ENCODE assay signal across 2 cellular contexts in genomic region chr11:66336234-66337102, GRCh38.
TF ChIP-seq lines count a peak whose summit lies in the region.

Gene RIN1 (minus strand): TSS chr11:66336434. CDS start chr11:66336402, 32 bp downstream.

TF ChIP-seq in WTC11, 78 proteins besides CTCF, POLR2A, EP300 and RAD21 (continues in another document):
- no peak for TF ChIP-seq ARID4B (CRISPR knock-in tag; IDR thresholded peaks at IDR 0.05; ENCODE audit: borderline replicate concordance)
- TF ChIP-seq RELA (CRISPR knock-in tag; IDR thresholded peaks at IDR 0.05; ENCODE audit: borderline replicate concordance): no peak
- TF ChIP-seq ZNF425 (CRISPR knock-in tag; conservative IDR thresholded peaks at IDR 0.05): no peak
- TF ChIP-seq MYBL2 (CRISPR knock-in tag; IDR thresholded peaks at IDR 0.05): no peak
- TF ChIP-seq SP1 (CRISPR knock-in tag; conservative IDR thresholded peaks at IDR 0.05): 0 out of 2 replicates have a peak, but pooled peaks have one; percentile 46
- no peak for TF ChIP-seq FOXP1 (CRISPR knock-in tag; IDR thresholded peaks at IDR 0.05; ENCODE audit: borderline replicate concordance)
- no peak for TF ChIP-seq ZBTB43 (CRISPR knock-in tag; IDR thresholded peaks at IDR 0.05)
- 0 out of 2 replicates have a peak, but pooled peaks have one; percentile 39 for TF ChIP-seq CREM (CRISPR knock-in tag; IDR thresholded peaks at IDR 0.05)
- no peak for TF ChIP-seq ATF3 (CRISPR knock-in tag; conservative IDR thresholded peaks at IDR 0.05)
- TF ChIP-seq GABPB1 (CRISPR knock-in tag; IDR thresholded peaks at IDR 0.05): peak; percentile 79
- TF ChIP-seq ELF4 (CRISPR knock-in tag; IDR thresholded peaks at IDR 0.05; ENCODE audit: low read depth): no peak
- TF ChIP-seq PRRX2 (CRISPR knock-in tag; IDR thresholded peaks at IDR 0.05): 0 out of 2 replicates have a peak, but pooled peaks have one; percentile 27
- TF ChIP-seq ZSCAN18 (CRISPR knock-in tag; IDR thresholded peaks at IDR 0.05): no peak
- no peak for TF ChIP-seq JUN (CRISPR knock-in tag; IDR thresholded peaks at IDR 0.05)

TF ChIP-seq in H1, 55 proteins besides CTCF, POLR2A, EP300 and RAD21 (continued from another document):
- no peak for TF ChIP-seq ATF2 (IDR thresholded peaks at IDR 0.05; ENCODE audit: low read length)
- no peak for TF ChIP-seq SP2 (IDR thresholded peaks at IDR 0.05; ENCODE audit: low read length)
- peak; percentile 57 for TF ChIP-seq CREB1 (IDR thresholded peaks at IDR 0.05)
- TF ChIP-seq JUN (IDR thresholded peaks at IDR 0.05; ENCODE audit: low read depth, low read length): 0 out of 2 replicates have a peak, but pooled peaks have one; percentile 40
- peak; percentile 14 for TF ChIP-seq SAP30 (IDR thresholded peaks at IDR 0.05; ENCODE audit: insufficient read depth, insufficient replicate concordance, low read length)
- no peak for TF ChIP-seq CHD2 (IDR thresholded peaks at IDR 0.05; ENCODE audit: low read length)
- no peak for TF ChIP-seq HDAC2 (IDR thresholded peaks at IDR 0.05; ENCODE audit: borderline replicate concordance in 1 of 2, low read depth in 2 of 2, low read length in 2 of 2)
- no peak for TF ChIP-seq SRF (IDR thresholded peaks at IDR 0.05; ENCODE audit: low read depth, low read length)
- peak; percentile 42; the same call in 1 of the 2 replicates for TF ChIP-seq EGR1 (IDR thresholded peaks at IDR 0.05; ENCODE audit: borderline replicate concordance, low read depth, low read length)
- no peak for TF ChIP-seq TBP (IDR thresholded peaks at IDR 0.05; ENCODE audit: low read depth, low read length)
- no peak for TF ChIP-seq KDM5A (IDR thresholded peaks at IDR 0.05; ENCODE audit: low read length)
- TF ChIP-seq KDM1A (IDR thresholded peaks at IDR 0.05; ENCODE audit: borderline replicate concordance, low read length): no peak
- no peak for TF ChIP-seq BRCA1 (IDR thresholded peaks at IDR 0.05; ENCODE audit: low read depth, low read length)
- 0 out of 2 replicates have a peak, but pooled peaks have one; percentile 3 for TF ChIP-seq TAF1 (IDR thresholded peaks at IDR 0.05; ENCODE audit: low read depth, low read length)
- TF ChIP-seq SIRT6 (IDR thresholded peaks at IDR 0.05; ENCODE audit: low read length): no peak
- TF ChIP-seq CHD7 (IDR thresholded peaks at IDR 0.05; ENCODE audit: insufficient replicate concordance, low read length): no peak
- TF ChIP-seq TEAD4 (IDR thresholded peaks at IDR 0.05; ENCODE audit: low read depth, low read length): no peak
- no peak for TF ChIP-seq CHD1 (IDR thresholded peaks at IDR 0.05; ENCODE audit: low read depth, low read length)
- TF ChIP-seq MAFK (IDR thresholded peaks at IDR 0.05; ENCODE audit: low read depth, low read length): no peak
- no peak for TF ChIP-seq RXRA (IDR thresholded peaks at IDR 0.05; ENCODE audit: insufficient read depth, low read depth, low read length)
- TF ChIP-seq RBBP5 (IDR thresholded peaks at IDR 0.05; ENCODE audit: borderline replicate concordance, low read depth, low read length): peak; percentile 30; the same call in 1 of the 2 replicates
- TF ChIP-seq CBX5 (IDR thresholded peaks at IDR 0.05; ENCODE audit: low read depth, low read length): no peak
- peak; percentile 56; the same call in 1 of the 2 replicates for TF ChIP-seq POLR2AphosphoS5 (IDR thresholded peaks at IDR 0.05; ENCODE audit: low read depth, low read length)
- TF ChIP-seq BACH1 (IDR thresholded peaks at IDR 0.05; ENCODE audit: low read length): no peak
- no peak for TF ChIP-seq ZNF274 (IDR thresholded peaks at IDR 0.05; ENCODE audit: borderline replicate concordance, extremely low read depth, low read length)
- TF ChIP-seq YY1 (IDR thresholded peaks at IDR 0.05; ENCODE audit: low read depth, low read length): no peak
- no peak for TF ChIP-seq PHF8 (conservative IDR thresholded peaks at IDR 0.05; ENCODE audit: low read depth, low read length)
- TF ChIP-seq CBX8 (IDR thresholded peaks at IDR 0.05; ENCODE audit: borderline replicate concordance, low read depth, low read length): no peak
- TF ChIP-seq FOSL1 (IDR thresholded peaks at IDR 0.05; ENCODE audit: insufficient read depth, low read depth, low read length): no peak
- peak; percentile 49 for TF ChIP-seq E2F6 (IDR thresholded peaks at IDR 0.05)
- TF ChIP-seq JUND (IDR thresholded peaks at IDR 0.05; ENCODE audit: low read length): peak; percentile 88
- TF ChIP-seq SP4 (IDR thresholded peaks at IDR 0.05; ENCODE audit: low read length): no peak
- TF ChIP-seq KDM4A (IDR thresholded peaks at IDR 0.05; ENCODE audit: low read depth, low read length, severe bottlenecking): no peak
- TF ChIP-seq EZH2 (IDR thresholded peaks at IDR 0.05; ENCODE audit: low read depth, low read length, severe bottlenecking): no peak
- TF ChIP-seq NANOG (IDR thresholded peaks at IDR 0.05; ENCODE audit: insufficient read depth, low read depth, low read length, poor library complexity, severe bottlenecking): no peak
- no peak for TF ChIP-seq RFX5 (IDR thresholded peaks at IDR 0.05; ENCODE audit: borderline replicate concordance, low read depth, low read length)
- TF ChIP-seq ATF3 (IDR thresholded peaks at IDR 0.05; ENCODE audit: insufficient read depth, low read depth, low read length): no peak
- TF ChIP-seq SIX5 (IDR thresholded peaks at IDR 0.05; ENCODE audit: low read depth, low read length): no peak
- TF ChIP-seq ASH2L (IDR thresholded peaks at IDR 0.05; ENCODE audit: low read length): no peak
- peak; percentile 71 to 91; a peak in 3 of 4 replicates for TF ChIP-seq SIN3A (conservative IDR thresholded peaks at IDR 0.05 in 1 of 2, IDR thresholded peaks at IDR 0.05 in 1 of 2; ENCODE audit: low read depth in 1 of 2, low read length in 2 of 2)
